Comparison of ENCODE assay signal across 1 cellular context in the genomic region with DNA sequence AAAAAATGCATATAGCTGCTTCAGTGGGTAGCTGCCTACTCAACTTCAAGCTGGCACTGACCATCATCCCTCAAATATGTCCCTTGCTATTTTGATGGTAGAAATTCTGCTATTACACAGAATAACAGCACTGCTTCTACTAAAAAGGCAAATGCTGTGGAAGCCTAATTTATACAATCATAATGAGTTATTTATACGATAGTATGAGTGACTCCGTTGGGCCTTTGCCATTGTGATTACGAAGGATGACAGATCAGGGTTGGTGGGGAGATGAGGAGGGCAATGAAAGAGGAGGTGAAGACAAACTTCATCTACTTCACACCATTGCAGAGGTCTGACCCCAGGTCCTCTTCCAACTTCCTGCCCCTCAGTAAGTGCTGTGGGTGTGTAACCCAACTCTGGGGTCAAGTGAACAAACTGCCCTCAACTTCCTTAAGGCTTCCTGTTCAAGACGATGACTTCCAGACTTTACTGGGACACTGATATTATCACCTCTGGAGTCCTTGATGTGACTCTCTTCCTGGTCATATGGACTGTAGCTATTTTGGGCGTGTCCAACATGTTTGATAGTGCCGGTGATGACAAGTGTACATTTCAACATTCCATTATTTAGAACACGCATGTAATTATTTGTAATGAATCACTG.
TF ChIP-seq lines count a peak whose summit lies in the region.

No MANE protein-coding gene starts in this region.

TF ChIP-seq in K562, 482 proteins besides CTCF, POLR2A, EP300 and RAD21 (continued from another document):
- TF ChIP-seq, protein P1, sequence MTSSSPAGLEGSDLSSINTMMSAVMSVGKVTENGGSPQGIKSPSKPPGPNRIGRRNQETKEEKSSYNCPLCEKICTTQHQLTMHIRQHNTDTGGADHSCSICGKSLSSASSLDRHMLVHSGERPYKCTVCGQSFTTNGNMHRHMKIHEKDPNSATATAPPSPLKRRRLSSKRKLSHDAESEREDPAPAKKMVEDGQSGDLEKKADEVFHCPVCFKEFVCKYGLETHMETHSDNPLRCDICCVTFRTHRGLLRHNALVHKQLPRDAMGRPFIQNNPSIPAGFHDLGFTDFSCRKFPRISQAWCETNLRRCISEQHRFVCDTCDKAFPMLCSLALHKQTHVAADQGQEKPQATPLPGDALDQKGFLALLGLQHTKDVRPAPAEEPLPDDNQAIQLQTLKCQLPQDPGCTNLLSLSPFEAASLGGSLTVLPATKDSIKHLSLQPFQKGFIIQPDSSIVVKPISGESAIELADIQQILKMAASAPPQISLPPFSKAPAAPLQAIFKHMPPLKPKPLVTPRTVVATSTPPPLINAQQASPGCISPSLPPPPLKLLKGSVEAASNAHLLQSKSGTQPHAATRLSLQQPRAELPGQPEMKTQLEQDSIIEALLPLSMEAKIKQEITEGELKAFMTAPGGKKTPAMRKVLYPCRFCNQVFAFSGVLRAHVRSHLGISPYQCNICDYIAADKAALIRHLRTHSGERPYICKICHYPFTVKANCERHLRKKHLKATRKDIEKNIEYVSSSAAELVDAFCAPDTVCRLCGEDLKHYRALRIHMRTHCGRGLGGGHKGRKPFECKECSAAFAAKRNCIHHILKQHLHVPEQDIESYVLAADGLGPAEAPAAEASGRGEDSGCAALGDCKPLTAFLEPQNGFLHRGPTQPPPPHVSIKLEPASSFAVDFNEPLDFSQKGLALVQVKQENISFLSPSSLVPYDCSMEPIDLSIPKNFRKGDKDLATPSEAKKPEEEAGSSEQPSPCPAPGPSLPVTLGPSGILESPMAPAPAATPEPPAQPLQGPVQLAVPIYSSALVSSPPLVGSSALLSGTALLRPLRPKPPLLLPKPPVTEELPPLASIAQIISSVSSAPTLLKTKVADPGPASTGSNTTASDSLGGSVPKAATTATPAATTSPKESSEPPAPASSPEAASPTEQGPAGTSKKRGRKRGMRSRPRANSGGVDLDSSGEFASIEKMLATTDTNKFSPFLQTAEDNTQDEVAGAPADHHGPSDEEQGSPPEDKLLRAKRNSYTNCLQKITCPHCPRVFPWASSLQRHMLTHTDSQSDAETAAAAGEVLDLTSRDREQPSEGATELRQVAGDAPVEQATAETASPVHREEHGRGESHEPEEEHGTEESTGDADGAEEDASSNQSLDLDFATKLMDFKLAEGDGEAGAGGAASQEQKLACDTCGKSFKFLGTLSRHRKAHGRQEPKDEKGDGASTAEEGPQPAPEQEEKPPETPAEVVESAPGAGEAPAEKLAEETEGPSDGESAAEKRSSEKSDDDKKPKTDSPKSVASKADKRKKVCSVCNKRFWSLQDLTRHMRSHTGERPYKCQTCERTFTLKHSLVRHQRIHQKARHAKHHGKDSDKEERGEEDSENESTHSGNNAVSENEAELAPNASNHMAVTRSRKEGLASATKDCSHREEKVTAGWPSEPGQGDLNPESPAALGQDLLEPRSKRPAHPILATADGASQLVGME (CRISPR knock-in tag; IDR thresholded peaks at IDR 0.05), result no peak
- no peak for TF ChIP-seq ZNF124 (CRISPR knock-in tag; IDR thresholded peaks at IDR 0.05)
- TF ChIP-seq, protein P2, sequence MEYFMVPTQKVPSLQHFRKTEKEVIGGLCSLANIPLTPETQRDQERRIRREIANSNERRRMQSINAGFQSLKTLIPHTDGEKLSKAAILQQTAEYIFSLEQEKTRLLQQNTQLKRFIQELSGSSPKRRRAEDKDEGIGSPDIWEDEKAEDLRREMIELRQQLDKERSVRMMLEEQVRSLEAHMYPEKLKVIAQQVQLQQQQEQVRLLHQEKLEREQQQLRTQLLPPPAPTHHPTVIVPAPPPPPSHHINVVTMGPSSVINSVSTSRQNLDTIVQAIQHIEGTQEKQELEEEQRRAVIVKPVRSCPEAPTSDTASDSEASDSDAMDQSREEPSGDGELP (CRISPR knock-in tag; IDR thresholded peaks at IDR 0.05; ENCODE audit: borderline replicate concordance), result no peak
- TF ChIP-seq, protein P3, sequence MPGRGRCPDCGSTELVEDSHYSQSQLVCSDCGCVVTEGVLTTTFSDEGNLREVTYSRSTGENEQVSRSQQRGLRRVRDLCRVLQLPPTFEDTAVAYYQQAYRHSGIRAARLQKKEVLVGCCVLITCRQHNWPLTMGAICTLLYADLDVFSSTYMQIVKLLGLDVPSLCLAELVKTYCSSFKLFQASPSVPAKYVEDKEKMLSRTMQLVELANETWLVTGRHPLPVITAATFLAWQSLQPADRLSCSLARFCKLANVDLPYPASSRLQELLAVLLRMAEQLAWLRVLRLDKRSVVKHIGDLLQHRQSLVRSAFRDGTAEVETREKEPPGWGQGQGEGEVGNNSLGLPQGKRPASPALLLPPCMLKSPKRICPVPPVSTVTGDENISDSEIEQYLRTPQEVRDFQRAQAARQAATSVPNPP (IDR thresholded peaks at IDR 0.05; ENCODE audit: borderline replicate concordance, insufficient read depth, insufficient read length), result no peak
- TF ChIP-seq CTBP1 (IDR thresholded peaks at IDR 0.05; ENCODE audit: borderline replicate concordance), result peak; percentile 37
- no peak for TF ChIP-seq FOXA3 (CRISPR knock-in tag; conservative IDR thresholded peaks at IDR 0.05 in 1 of 2, IDR thresholded peaks at IDR 0.05 in 1 of 2)
- 0 out of 2 replicates have a peak, but pooled peaks have one; percentile 30 for TF ChIP-seq GABPA (tag; conservative IDR thresholded peaks at IDR 0.05; ENCODE audit: low read depth)
- TF ChIP-seq ZNF184 (CRISPR knock-in tag; IDR thresholded peaks at IDR 0.05), result no peak
- no peak for TF ChIP-seq ESRRB (CRISPR knock-in tag; IDR thresholded peaks at IDR 0.05; ENCODE audit: borderline replicate concordance)
- TF ChIP-seq FOSL1 (tag; conservative IDR thresholded peaks at IDR 0.05), result peak; percentile 15; the same call in 1 of the 2 replicates
- TF ChIP-seq, protein P4, sequence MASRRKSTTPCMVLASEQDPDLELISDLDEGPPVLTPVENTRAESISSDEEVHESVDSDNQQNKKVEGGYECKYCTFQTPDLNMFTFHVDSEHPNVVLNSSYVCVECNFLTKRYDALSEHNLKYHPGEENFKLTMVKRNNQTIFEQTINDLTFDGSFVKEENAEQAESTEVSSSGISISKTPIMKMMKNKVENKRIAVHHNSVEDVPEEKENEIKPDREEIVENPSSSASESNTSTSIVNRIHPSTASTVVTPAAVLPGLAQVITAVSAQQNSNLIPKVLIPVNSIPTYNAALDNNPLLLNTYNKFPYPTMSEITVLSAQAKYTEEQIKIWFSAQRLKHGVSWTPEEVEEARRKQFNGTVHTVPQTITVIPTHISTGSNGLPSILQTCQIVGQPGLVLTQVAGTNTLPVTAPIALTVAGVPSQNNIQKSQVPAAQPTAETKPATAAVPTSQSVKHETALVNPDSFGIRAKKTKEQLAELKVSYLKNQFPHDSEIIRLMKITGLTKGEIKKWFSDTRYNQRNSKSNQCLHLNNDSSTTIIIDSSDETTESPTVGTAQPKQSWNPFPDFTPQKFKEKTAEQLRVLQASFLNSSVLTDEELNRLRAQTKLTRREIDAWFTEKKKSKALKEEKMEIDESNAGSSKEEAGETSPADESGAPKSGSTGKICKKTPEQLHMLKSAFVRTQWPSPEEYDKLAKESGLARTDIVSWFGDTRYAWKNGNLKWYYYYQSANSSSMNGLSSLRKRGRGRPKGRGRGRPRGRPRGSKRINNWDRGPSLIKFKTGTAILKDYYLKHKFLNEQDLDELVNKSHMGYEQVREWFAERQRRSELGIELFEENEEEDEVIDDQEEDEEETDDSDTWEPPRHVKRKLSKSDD (conservative IDR thresholded peaks at IDR 0.05; ENCODE audit: low read length), result no peak
- TF ChIP-seq ZNF431 (CRISPR knock-in tag; IDR thresholded peaks at IDR 0.05), result no peak
- no peak for TF ChIP-seq EZH2 (IDR thresholded peaks at IDR 0.05; ENCODE audit: borderline replicate concordance, low read depth, low read length)
- TF ChIP-seq, protein P5, sequence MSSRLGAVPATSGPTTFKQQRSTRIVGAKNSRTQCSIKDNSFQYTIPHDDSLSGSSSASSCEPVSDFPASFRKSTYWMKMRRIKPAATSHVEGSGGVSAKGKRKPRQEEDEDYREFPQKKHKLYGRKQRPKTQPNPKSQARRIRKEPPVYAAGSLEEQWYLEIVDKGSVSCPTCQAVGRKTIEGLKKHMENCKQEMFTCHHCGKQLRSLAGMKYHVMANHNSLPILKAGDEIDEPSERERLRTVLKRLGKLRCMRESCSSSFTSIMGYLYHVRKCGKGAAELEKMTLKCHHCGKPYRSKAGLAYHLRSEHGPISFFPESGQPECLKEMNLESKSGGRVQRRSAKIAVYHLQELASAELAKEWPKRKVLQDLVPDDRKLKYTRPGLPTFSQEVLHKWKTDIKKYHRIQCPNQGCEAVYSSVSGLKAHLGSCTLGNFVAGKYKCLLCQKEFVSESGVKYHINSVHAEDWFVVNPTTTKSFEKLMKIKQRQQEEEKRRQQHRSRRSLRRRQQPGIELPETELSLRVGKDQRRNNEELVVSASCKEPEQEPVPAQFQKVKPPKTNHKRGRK (tag; IDR thresholded peaks at IDR 0.05), result no peak
- TF ChIP-seq SRF (CRISPR knock-in tag; IDR thresholded peaks at IDR 0.05), result no peak
- no peak for TF ChIP-seq DPF2 (IDR thresholded peaks at IDR 0.05)
- TF ChIP-seq PCBP2 (IDR thresholded peaks at IDR 0.05; ENCODE audit: low read depth, low read length, poor library complexity, severe bottlenecking), result no peak
- TF ChIP-seq TSC22D4 (tag; IDR thresholded peaks at IDR 0.05), result no peak
- TF ChIP-seq TRIM24 (IDR thresholded peaks at IDR 0.05), result no peak
- TF ChIP-seq FOXP1 (CRISPR knock-in tag; IDR thresholded peaks at IDR 0.05), result no peak
- TF ChIP-seq, protein P6, sequence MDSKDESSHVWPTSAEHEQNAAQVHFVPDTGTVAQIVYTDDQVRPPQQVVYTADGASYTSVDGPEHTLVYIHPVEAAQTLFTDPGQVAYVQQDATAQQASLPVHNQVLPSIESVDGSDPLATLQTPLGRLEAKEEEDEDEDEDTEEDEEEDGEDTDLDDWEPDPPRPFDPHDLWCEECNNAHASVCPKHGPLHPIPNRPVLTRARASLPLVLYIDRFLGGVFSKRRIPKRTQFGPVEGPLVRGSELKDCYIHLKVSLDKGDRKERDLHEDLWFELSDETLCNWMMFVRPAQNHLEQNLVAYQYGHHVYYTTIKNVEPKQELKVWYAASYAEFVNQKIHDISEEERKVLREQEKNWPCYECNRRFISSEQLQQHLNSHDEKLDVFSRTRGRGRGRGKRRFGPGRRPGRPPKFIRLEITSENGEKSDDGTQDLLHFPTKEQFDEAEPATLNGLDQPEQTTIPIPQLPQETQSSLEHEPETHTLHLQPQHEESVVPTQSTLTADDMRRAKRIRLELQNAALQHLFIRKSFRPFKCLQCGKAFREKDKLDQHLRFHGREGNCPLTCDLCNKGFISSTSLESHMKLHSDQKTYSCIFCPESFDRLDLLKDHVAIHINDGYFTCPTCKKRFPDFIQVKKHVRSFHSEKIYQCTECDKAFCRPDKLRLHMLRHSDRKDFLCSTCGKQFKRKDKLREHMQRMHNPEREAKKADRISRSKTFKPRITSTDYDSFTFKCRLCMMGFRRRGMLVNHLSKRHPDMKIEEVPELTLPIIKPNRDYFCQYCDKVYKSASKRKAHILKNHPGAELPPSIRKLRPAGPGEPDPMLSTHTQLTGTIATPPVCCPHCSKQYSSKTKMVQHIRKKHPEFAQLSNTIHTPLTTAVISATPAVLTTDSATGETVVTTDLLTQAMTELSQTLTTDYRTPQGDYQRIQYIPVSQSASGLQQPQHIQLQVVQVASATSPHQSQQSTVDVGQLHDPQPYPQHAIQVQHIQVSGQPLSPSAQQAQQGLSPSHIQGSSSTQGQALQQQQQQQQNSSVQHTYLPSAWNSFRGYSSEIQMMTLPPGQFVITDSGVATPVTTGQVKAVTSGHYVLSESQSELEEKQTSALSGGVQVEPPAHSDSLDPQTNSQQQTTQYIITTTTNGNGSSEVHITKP (IDR thresholded peaks at IDR 0.05; ENCODE audit: partially characterized antibody), result no peak
- TF ChIP-seq ZNF316 (IDR thresholded peaks at IDR 0.05), result no peak
